21 cellular contexts compared by ENCODE assay signal in the genomic region with DNA sequence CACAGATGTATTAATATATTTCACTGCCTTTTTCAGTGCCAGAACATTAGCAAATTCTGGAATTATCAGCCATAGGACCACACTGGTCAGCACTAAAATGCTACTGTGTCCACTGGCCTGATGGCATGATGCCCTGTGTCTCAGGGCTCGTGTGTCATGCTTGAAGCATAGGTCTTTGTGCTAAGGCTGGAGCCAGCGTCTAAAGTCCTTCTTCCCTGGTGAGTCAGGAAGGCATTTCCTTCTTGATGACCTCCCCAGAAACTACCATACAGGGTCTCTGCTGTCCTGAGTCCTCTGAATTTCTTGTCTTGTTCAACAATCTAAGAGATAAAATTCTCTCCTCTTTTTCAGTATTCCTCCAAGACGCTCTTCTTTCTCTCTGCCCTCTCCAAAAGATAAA.
DNase-seq lines count a peak whose midpoint lies in the region; ATAC-seq and TF ChIP-seq lines count a peak whose summit lies in the region.
"Had no signal": no experiment of that assay in that cellular context is flagged by ENCODE, and none has a peak within 500 bp of the region (broad histone marks: within the 10 kb centered on the region; RNA-seq: fewer than 3 reads in every experiment).

No MANE protein-coding gene starts in this region.

- 0 out of 2 replicates have a peak, but pooled peaks cover 2% of the 10 kb centered on the region for H3K9me1 ChIP-seq in IMR-90 (ENCODE audit: insufficient read depth, low read length)

- no peak for TF ChIP-seq CTCF in AG10803 (conservative IDR thresholded peaks at IDR 0.05; ENCODE audit: low read length)
- TF ChIP-seq CTCF in IMR-90 (conservative IDR thresholded peaks at IDR 0.05; ENCODE audit: low read depth, low read length): no peak
- no peak for TF ChIP-seq CTCF in mammary epithelial cell (conservative IDR thresholded peaks at IDR 0.05 in 1 of 2, IDR thresholded peaks at IDR 0.05 in 1 of 2; ENCODE audit: extremely low read depth in 1 of 2, insufficient read depth in 1 of 2, low read depth in 1 of 2, low read length in 2 of 2)
- TF ChIP-seq CTCF in vagina (IDR thresholded peaks at IDR 0.05): no peak

- no peaks in the 10 kb centered on the region; the same call in 1 of the 2 replicates for H3K9me3 ChIP-seq in IMR-90 (ENCODE audit: control insufficient read depth, insufficient read depth, low read length)
- H3K9me3 ChIP-seq in mammary epithelial cell (replicated peaks; ENCODE audit: insufficient read depth, low read length): no peaks in the 10 kb centered on the region
- H3K9me3 ChIP-seq in vagina: no peaks in the 10 kb centered on the region

- in situ Hi-C loops in IMR-90 (cut with MboI; ENCODE audit: low sequenced_read_pairs): no loop called here
- in situ Hi-C loops in mammary epithelial cell (cut with MboI; ENCODE audit: low sequenced_read_pairs in 2 of 2): no loop called here

- POLR2A ChIA-PET in IMR-90 (lab: Charles Lee; ENCODE audit: unreplicated experiment): no interaction called here

- H3K36me3 ChIP-seq in IMR-90 (ENCODE audit: control insufficient read depth, insufficient read depth, low read length) (no peaks in the 10 kb centered on the region), mammary epithelial cell (ENCODE audit: insufficient read depth, low read length) (no peaks in the 10 kb centered on the region), vagina (no peaks in the 10 kb centered on the region)
- H3K36me3 ChIP-seq: neutrophil had no signal

- peak overlapping the region; percentile 4; the same call in 1 of the 2 replicates for H4K91ac ChIP-seq in IMR-90 (ENCODE audit: insufficient read depth, low read depth, low read length)

- intact Hi-C loops in IMR-90 (cut with micrococcal nuclease) (no loop called here), mammary epithelial cell (cut with micrococcal nuclease) (no loop called here), vagina (cut with DNase I) (no loop called here)

- H3K79me2 ChIP-seq in mammary epithelial cell (ENCODE audit: insufficient read depth, low read length): no peaks in the 10 kb centered on the region

- H2BK20ac ChIP-seq in IMR-90 (ENCODE audit: low read depth, low read length): peak overlapping the region; percentile 18

- no peak overlapping the region for H4K5ac ChIP-seq in IMR-90 (ENCODE audit: low read depth, low read length)

- WGBS in IMR-90 (ENCODE audit: extremely low coverage in 2 of 2, insufficient read length in 1 of 2), 2 experiments: no CpG with 5 or more reads among the region's 3 CpGs
- 36% methylated on average over 3 of the region's 3 CpGs for WGBS in mammary epithelial cell (ENCODE audit: low coverage, missing lambda C conversion rate)

- dilution Hi-C loops in IMR-90 (cut with HindIII; ENCODE audit: low sequenced_read_pairs, unreplicated experiment) (no loop called here), mammary epithelial cell (cut with HindIII; ENCODE audit: low sequenced_read_pairs) (no loop called here)

- peak overlapping the region; percentile 47 for H2AK5ac ChIP-seq in IMR-90 (ENCODE audit: low read depth, low read length)

- no peak for TF ChIP-seq POLR2A in IMR-90 (IDR thresholded peaks at IDR 0.05; ENCODE audit: low read depth, low read length)
- no peak for TF ChIP-seq POLR2A in vagina (IDR thresholded peaks at IDR 0.05)

- H2AFZ ChIP-seq in IMR-90 (replicated peaks; ENCODE audit: low read length, poor library complexity) (peak overlapping the region; percentile 80), mammary epithelial cell (ENCODE audit: low read depth, low read length) (no peak overlapping the region)

- no peak overlapping the region for H3K56ac ChIP-seq in IMR-90 (ENCODE audit: extremely low read depth, insufficient read depth, low read length)

- 0 out of 3 replicates have a peak overlapping the region, but pooled peaks have one; percentile 6 for H2BK15ac ChIP-seq in IMR-90 (ENCODE audit: low read depth, low read length)

- no peak overlapping the region for H3K4me2 ChIP-seq in IMR-90 (ENCODE audit: low read depth, low read length)
- no peak overlapping the region for H3K4me2 ChIP-seq in mammary epithelial cell (ENCODE audit: insufficient read depth, low read depth, low read length)

- peak; percentile 62 for DNase-seq in AG10803 (ENCODE audit: low read depth)
- DNase-seq in IMR-90: peak; percentile 76
- DNase-seq in mammary epithelial cell: peak; percentile 10
- peak; percentile 63 for DNase-seq in iris pigment epithelial cell (ENCODE audit: low read depth)
- no peak for DNase-seq in activated effector memory CD4-positive, alpha-beta T cell treated with Interleukin-2 at 50 U/mL for 16 hours
- DNase-seq in vagina (ENCODE audit: extremely low spot score in 2 of 2): no peak
- DNase-seq in NCI-H345 treated with DMSO at 0.1 percent for 48 hours (lab: John Stamatoyannopoulos, UW; ENCODE audit: unreplicated experiment): no peak
- DNase-seq: activated CD4-positive, alpha-beta T cell treated with anti-CD3 and anti-CD28 coated beads, Interleukin-2, amount 10 ng/mL, durations not matched to agents 24 days and 14 days; activated naive CD4-positive, alpha-beta T cell treated with anti-CD3 and anti-CD28 coated beads for 36 hours; H7; left colon; NCI-H1105 treated with DMSO at 0.1 percent for 48 hours; NCI-H748 treated with DMSO at 0.1 percent for 48 hours; right cardiac atrium; RPMI8226; stimulated activated naive CD8-positive, alpha-beta T cell treated with anti-CD3 and anti-CD28 coated beads, Interleukin-15, amount 100 ng/mL, for 72 hours; SW 1271 had no signal

- H3K18ac ChIP-seq in IMR-90 (ENCODE audit: low read depth, low read length): no peak overlapping the region

- H2AK9ac ChIP-seq in IMR-90 (replicated peaks; ENCODE audit: low read depth, low read length, poor library complexity): peak overlapping the region; percentile 44

- H3K23ac ChIP-seq in IMR-90 (ENCODE audit: low read depth, low read length): no peak overlapping the region

- peak overlapping the region; percentile 69 for H2BK5ac ChIP-seq in IMR-90 (ENCODE audit: low read depth, low read length, poor library complexity, severe bottlenecking)

- 0 out of 2 replicates have a peak overlapping the region, but pooled peaks have one; percentile 4 for H3K14ac ChIP-seq in IMR-90 (replicated peaks; ENCODE audit: low read depth, low read length)

- no peaks in the 10 kb centered on the region for H4K20me1 ChIP-seq in IMR-90 (ENCODE audit: insufficient read depth, low read length)
- H4K20me1 ChIP-seq in mammary epithelial cell (ENCODE audit: insufficient read depth, low read length): no peaks in the 10 kb centered on the region

- H3K79me1 ChIP-seq in IMR-90 (ENCODE audit: low read depth in 1 of 2, low read length in 2 of 2): no peaks in the 10 kb centered on the region

- ATAC-seq in IMR-90 (ENCODE audit: low read depth) (peak; percentile 63; the same call in 1 of the 2 replicates), GM21723 (IDR thresholded peaks at IDR 0.05; ENCODE audit: unreplicated experiment) (no peak)
- ATAC-seq: esophagus mucosa; K562; left colon; right cardiac atrium; stimulated activated naive CD8-positive, alpha-beta T cell treated with anti-CD3 and anti-CD28 coated beads, Interleukin-15, amount 100 ng/mL, for 72 hours had no signal

- TF ChIP-seq RAD21 in IMR-90 (IDR thresholded peaks at IDR 0.05; ENCODE audit: low read length): no peak

- H3K4me3 ChIP-seq in AG10803 (ENCODE audit: low read length) (no peak overlapping the region), IMR-90 (ENCODE audit: insufficient read depth, low read depth, low read length) (no peak overlapping the region), mammary epithelial cell (replicated peaks in 1 of 3; ENCODE audit: insufficient read depth in 1 of 3, low read depth in 2 of 3, low read length in 3 of 3) (no peak overlapping the region), vagina (no peak overlapping the region)
- H3K4me3 ChIP-seq: K562 had no signal

- peak overlapping the region; percentile 44 for H3K4ac ChIP-seq in IMR-90 (ENCODE audit: low read depth, low read length)

- BruUV-seq in IMR-90 (replicated peaks; lab: Mats Ljungman, UMichigan): no TSS peak
- no TSS peak for BruUV-seq in mammary epithelial cell (replicated peaks; lab: Mats Ljungman, UMichigan)

- CTCF ChIA-PET in IMR-90 (lab: Yijun Ruan, JAX): interaction anchor here (0.7 kb wide), 1 partner anchor 19 kb away, joined by 8 read pairs; no protein-coding TSS in a partner anchor
- CTCF ChIA-PET in mammary epithelial cell (lab: Charles Lee; ENCODE audit: low non-redundant PET): no interaction called here

- peak overlapping the region; percentile 44 for H2BK120ac ChIP-seq in IMR-90 (ENCODE audit: low read depth, low read length)

- H3K9ac ChIP-seq in IMR-90 (ENCODE audit: low read depth, low read length) (no peak overlapping the region), mammary epithelial cell (ENCODE audit: insufficient read depth, low read length) (no peak overlapping the region)

- H3K4me1 ChIP-seq in IMR-90 (ENCODE audit: control insufficient read depth, insufficient read depth, low read length): peaks cover 3% of the 10 kb centered on the region; the same call in 1 of the 2 replicates
- H3K4me1 ChIP-seq in mammary epithelial cell (ENCODE audit: insufficient read depth, low read length): no peaks in the 10 kb centered on the region
- no peaks in the 10 kb centered on the region for H3K4me1 ChIP-seq in vagina

- H3K27me3 ChIP-seq in IMR-90 (ENCODE audit: control insufficient read depth, insufficient read depth, low read length): no peaks in the 10 kb centered on the region
- H3K27me3 ChIP-seq in mammary epithelial cell (ENCODE audit: insufficient read depth, low read length): no peaks in the 10 kb centered on the region
- no peaks in the 10 kb centered on the region for H3K27me3 ChIP-seq in vagina
- H3K27me3 ChIP-seq: neutrophil had no signal

- H3K27ac ChIP-seq in IMR-90 (ENCODE audit: insufficient read depth, low read length) (no peak overlapping the region), mammary epithelial cell (ENCODE audit: insufficient read depth, low read depth, low read length) (no peak overlapping the region), vagina (no peak overlapping the region)
- H3K27ac ChIP-seq: neutrophil had no signal

- H4K8ac ChIP-seq in IMR-90 (ENCODE audit: low read depth in 2 of 2, low read length in 2 of 2): peak overlapping the region in 1 of 2 experiments; percentile 25; a peak in 2 of 4 replicates

TF ChIP-seq in IMR-90, 13 proteins besides CTCF, POLR2A, EP300 and RAD21:
- no peak for TF ChIP-seq MAZ (IDR thresholded peaks at IDR 0.05; ENCODE audit: borderline replicate concordance, low read depth, low read length)
- no peak for TF ChIP-seq CHD1 (IDR thresholded peaks at IDR 0.05; ENCODE audit: low read depth, low read length)
- 0 out of 2 replicates have a peak, but pooled peaks have one; percentile 7 for TF ChIP-seq FOS (IDR thresholded peaks at IDR 0.05; ENCODE audit: low read depth, low read length)
- TF ChIP-seq MXI1 (IDR thresholded peaks at IDR 0.05; ENCODE audit: borderline replicate concordance, low read depth, low read length): no peak
- TF ChIP-seq BHLHE40 (IDR thresholded peaks at IDR 0.05; ENCODE audit: low read depth, low read length): no peak

Comparison
In these comparisons a context has a peak if more than half of its experiments do, and no peak if none do; other contexts are left out.
1. DNase-seq: peak in AG10803 (single experiment), IMR-90 (single experiment), mammary epithelial cell (single experiment) and iris pigment epithelial cell (single experiment); none in activated effector memory CD4-positive, alpha-beta T cell treated with Interleukin-2 at 50 U/mL for 16 hours (single experiment), vagina (0 of 2) and NCI-H345 treated with DMSO at 0.1 percent for 48 hours (single experiment).